In the genomic region with DNA sequence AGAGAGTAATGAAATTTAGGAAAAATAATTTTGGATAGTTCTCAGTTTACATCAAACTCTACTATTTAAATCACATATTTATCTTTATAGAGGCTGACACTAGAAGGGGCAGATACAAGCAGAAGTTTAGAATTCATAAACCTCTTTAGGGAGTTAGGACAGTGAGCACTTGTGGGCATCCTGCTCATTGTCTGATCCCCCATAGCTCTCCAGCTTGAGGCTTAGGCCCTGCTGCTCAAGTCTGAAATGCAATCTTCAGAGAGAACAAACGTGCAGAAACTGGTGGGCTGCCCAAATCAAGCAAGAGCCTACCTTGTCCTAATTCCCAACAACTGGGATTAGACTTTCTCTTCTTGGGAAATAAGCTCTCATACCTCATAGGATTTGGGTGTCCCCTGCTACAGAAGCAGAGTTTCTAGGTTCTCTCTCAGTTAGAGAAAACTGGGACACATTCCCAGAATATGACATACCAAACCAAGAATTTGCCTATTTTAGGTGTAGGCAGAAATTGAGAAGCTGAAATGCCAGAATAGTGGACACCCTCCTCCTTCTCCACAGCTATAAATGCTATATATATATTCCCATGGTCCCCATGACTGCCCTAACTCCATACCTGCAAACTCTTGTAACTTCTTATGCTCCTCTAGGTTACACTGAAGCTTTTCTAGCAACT, we compare ENCODE assay signal across 6 cellular contexts. TPM values are rescaled to one million over a fixed set of nuclear protein-coding genes. Genes with fewer than 3 reads are reported as not detected.
"Had no signal": no experiment of that assay in that cellular context is flagged by ENCODE, and none has a peak within 500 bp of the region (broad histone marks: within the 10 kb centered on the region; RNA-seq: fewer than 3 reads in every experiment).

No MANE protein-coding gene starts in this region.

RNA-seq across cellular contexts. Expression of a gene that starts 34.5 kb away (rescaled TPM):
- total RNA-seq: activated CD8-positive, alpha-beta memory T cell treated with anti-CD3 and anti-CD28 coated beads for 36 hours; activated T-cell treated with anti-CD3 and anti-CD28 coated beads, Interleukin-2, amount 50 U/mL, for 4 hours; dermis microvascular lymphatic vessel endothelial cell; naive thymus-derived CD8-positive, alpha-beta T cell; posterior vena cava; renal cortical epithelial cell had no signal
